Comparison of ENCODE assay signal across 19 cellular contexts in the genomic region with DNA sequence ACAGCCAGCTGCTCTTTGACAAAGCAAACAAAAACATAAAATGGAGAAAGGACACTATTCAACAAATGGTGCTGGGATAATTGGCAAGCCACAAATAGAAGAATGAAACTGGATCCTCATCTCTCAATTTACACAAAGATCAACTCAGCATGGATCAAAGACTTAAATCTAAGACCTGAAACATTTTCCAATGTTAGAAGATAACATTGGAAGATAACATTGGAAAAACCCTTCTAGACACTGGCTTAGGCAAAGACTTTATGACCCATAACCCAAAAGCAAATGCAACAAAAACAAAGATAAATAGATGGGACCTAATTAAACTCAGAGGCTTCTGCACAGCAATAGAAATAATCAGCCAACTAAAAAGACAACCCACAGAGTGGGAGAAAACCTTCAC.
"Had no signal": no experiment of that assay in that cellular context is flagged by ENCODE, and none has a peak within 500 bp of the region (broad histone marks: within the 10 kb centered on the region; RNA-seq: fewer than 3 reads in every experiment).

No MANE protein-coding gene starts in this region.

- H3K4me3 Mint-ChIP-seq: activated B cell treated with CpG ODN at 0.5 μM for 24 hours; activated CD4-positive, alpha-beta memory T cell treated with anti-CD3 and anti-CD28 coated beads for 36 hours; activated CD8-positive, alpha-beta memory T cell treated with anti-CD3 and anti-CD28 coated beads, Interleukin-2, amount 10 ng/mL, durations not matched to agents 7 days and 5 days; activated T-helper 17 cell treated with anti-CD3 and anti-CD28 coated beads, Interleukin-2, amount 50 U/mL, for 72 hours; brain; effector memory CD8-positive, alpha-beta T cell; immature natural killer cell; memory B cell; neural crest cell had no signal

- H3K4me1 Mint-ChIP-seq: activated B cell treated with CpG ODN at 0.5 μM for 24 hours; activated CD8-positive, alpha-beta memory T cell treated with anti-CD3 and anti-CD28 coated beads, Interleukin-2, amount 10 ng/mL, durations not matched to agents 7 days and 5 days; activated T-helper 17 cell treated with anti-CD3 and anti-CD28 coated beads, Interleukin-2, amount 50 U/mL, for 72 hours; immature natural killer cell; memory B cell; neural crest cell had no signal

- H3K4me1 ChIP-seq: esophagus squamous epithelium, thyroid gland had no signal

- H3K27ac ChIP-seq: esophagus squamous epithelium, thyroid gland had no signal

- H3K36me3 Mint-ChIP-seq: activated CD4-positive, alpha-beta memory T cell treated with anti-CD3 and anti-CD28 coated beads for 36 hours; activated CD8-positive, alpha-beta memory T cell treated with anti-CD3 and anti-CD28 coated beads, Interleukin-2, amount 10 ng/mL, durations not matched to agents 7 days and 5 days; brain; memory B cell had no signal

- H3K9me3 Mint-ChIP-seq: activated B cell treated with CpG ODN at 0.5 μM for 24 hours had no signal

- H3K27me3 Mint-ChIP-seq: activated B cell treated with CpG ODN at 0.5 μM for 24 hours; activated CD4-positive, alpha-beta memory T cell treated with anti-CD3 and anti-CD28 coated beads for 36 hours; activated CD8-positive, alpha-beta memory T cell treated with anti-CD3 and anti-CD28 coated beads, Interleukin-2, amount 10 ng/mL, durations not matched to agents 7 days and 5 days; activated T-helper 17 cell treated with anti-CD3 and anti-CD28 coated beads, Interleukin-2, amount 50 U/mL, for 72 hours; effector memory CD8-positive, alpha-beta T cell; memory B cell; progenitor cell of endocrine pancreas had no signal

- H3K36me3 ChIP-seq: esophagus squamous epithelium, thyroid gland had no signal

- H3K27ac Mint-ChIP-seq: activated B cell treated with CpG ODN at 0.5 μM for 24 hours; activated CD4-positive, alpha-beta memory T cell treated with anti-CD3 and anti-CD28 coated beads for 36 hours; activated CD8-positive, alpha-beta memory T cell treated with anti-CD3 and anti-CD28 coated beads, Interleukin-2, amount 10 ng/mL, durations not matched to agents 7 days and 5 days; activated T-helper 17 cell treated with anti-CD3 and anti-CD28 coated beads, Interleukin-2, amount 50 U/mL, for 72 hours; brain; effector memory CD8-positive, alpha-beta T cell; immature natural killer cell; memory B cell; progenitor cell of endocrine pancreas had no signal

- DNase-seq: activated B cell treated with CpG ODN at 0.5 μM for 24 hours; activated CD4-positive, alpha-beta memory T cell treated with anti-CD3 and anti-CD28 coated beads for 36 hours; activated CD4-positive, alpha-beta T cell treated with anti-CD3 and anti-CD28 coated beads for 4 hours; activated CD8-positive, alpha-beta memory T cell treated with anti-CD3 and anti-CD28 coated beads, Interleukin-2, amount 10 ng/mL, durations not matched to agents 7 days and 5 days; activated naive CD4-positive, alpha-beta T cell treated with Interleukin-2 at 50 U/mL for 16 hours; caudate nucleus; effector memory CD8-positive, alpha-beta T cell; esophagus squamous epithelium; immature natural killer cell; kidney glomerular epithelial cell; stimulated activated CD4-positive, alpha-beta T cell treated with anti-CD3 and anti-CD28 coated beads, Interleukin-12 subunit alpha, Interleukin-12 subunit beta, amount 100 ng/mL, for 4 hours; stimulated activated CD4-positive, alpha-beta T cell treated with anti-CD3 and anti-CD28 coated beads, Interleukin-1b, Interleukin-23, amount 100 ng/mL, for 48 hours; stimulated activated naive CD4-positive, alpha-beta T cell treated with Interleukin-2 at 50 U/mL for 16 hours; thyroid gland had no signal

- ATAC-seq: activated CD8-positive, alpha-beta memory T cell treated with anti-CD3 and anti-CD28 coated beads, Interleukin-2, amount 10 ng/mL, durations not matched to agents 7 days and 5 days; activated T-helper 17 cell treated with anti-CD3 and anti-CD28 coated beads, Interleukin-2, amount 50 U/mL, for 72 hours; effector memory CD8-positive, alpha-beta T cell had no signal

- H3K4me3 ChIP-seq: esophagus squamous epithelium, thyroid gland had no signal

- H3K9me3 ChIP-seq: thyroid gland had no signal
